Comparison of ENCODE assay signal across 8 cellular contexts in genomic region chr17:28646039-28646754, GRCh38. TPM values are rescaled to one million over a fixed set of nuclear protein-coding genes. Genes with fewer than 3 reads are reported as not detected.
DNase-seq lines count a peak whose midpoint lies in the region; ATAC-seq and TF ChIP-seq lines count a peak whose summit lies in the region.

No MANE protein-coding gene starts in this region.

- H3K36me3 ChIP-seq in right atrium auricular region (peaks cover 30% of the 10 kb centered on the region), mammary epithelial cell (ENCODE audit: insufficient read depth, low read length) (peaks cover 14% of the 10 kb centered on the region), muscle layer of duodenum (ENCODE audit: control insufficient read depth in 1 of 2, insufficient read depth in 2 of 2, low read length in 2 of 2) (peaks cover 13 to 29% of the 10 kb centered on the region in 2 donors), aorta (ENCODE audit: control insufficient read depth in 1 of 2, insufficient read depth in 2 of 2, low read length in 1 of 2) (peaks cover 0 to 5% of the 10 kb centered on the region in 2 donors)

- no peaks in the 10 kb centered on the region for H4K20me1 ChIP-seq in mammary epithelial cell (ENCODE audit: insufficient read depth, low read length)

- peak overlapping the region; percentile 28 for H3K4me2 ChIP-seq in mammary epithelial cell (ENCODE audit: insufficient read depth, low read depth, low read length)

- H3K9me3 ChIP-seq in right atrium auricular region = no peaks in the 10 kb centered on the region
- no peaks in the 10 kb centered on the region for H3K9me3 ChIP-seq in mammary epithelial cell (replicated peaks; ENCODE audit: insufficient read depth, low read length)
- H3K9me3 ChIP-seq in muscle layer of duodenum (ENCODE audit: control insufficient read depth in 1 of 2, low read length in 2 of 2) = no peaks in the 10 kb centered on the region
- no peaks in the 10 kb centered on the region for H3K9me3 ChIP-seq in aorta (ENCODE audit: control insufficient read depth, low read length)

- H3K4me1 ChIP-seq in right atrium auricular region (peaks cover 0 to 43% of the 10 kb centered on the region in 2 donors), mammary epithelial cell (ENCODE audit: insufficient read depth, low read length) (peaks cover 17% of the 10 kb centered on the region), muscle layer of duodenum (ENCODE audit: control insufficient read depth in 1 of 2, insufficient read depth in 2 of 2, low read length in 2 of 2) (peaks cover 18 to 31% of the 10 kb centered on the region in 2 donors), aorta (ENCODE audit: control insufficient read depth in 1 of 2, insufficient read depth in 2 of 2, low read length in 2 of 2) (no peaks in the 10 kb centered on the region)

- intact Hi-C loops in Right ventricle myocardium inferior (cut with DNase I) (loop anchor here (5.0 kb wide), 2 partner anchors 61 to 306 kb away; partner anchors contain the start of gene PHF12), mammary epithelial cell (cut with micrococcal nuclease) (loop anchor here (2.0 to 10.0 kb wide), 2 partner anchors 73 to 259 kb away; partner anchors contain the start of genes DHRS13 and RPL23A), aorta (cut with DNase I) (no loop called here)

- DNase-seq in right atrium auricular region (ENCODE audit: low spot score) = no peak
- DNase-seq in Right ventricle myocardium inferior (ENCODE audit: missing footprints) = no peak
- DNase-seq in mammary epithelial cell = no peak
- no peak for DNase-seq in aorta
- no peak for DNase-seq in activated CD4-positive, CD25-positive, alpha-beta regulatory T cell (lab: John Stamatoyannopoulos, UW)

- dilution Hi-C loops in mammary epithelial cell (cut with HindIII; ENCODE audit: low sequenced_read_pairs) = no loop called here

- peak overlapping the region; percentile 91 to 97 for H3K27ac ChIP-seq in right atrium auricular region
- H3K27ac ChIP-seq in mammary epithelial cell (ENCODE audit: insufficient read depth, low read depth, low read length) = peak overlapping the region; percentile 51
- peak overlapping the region; percentile 92 for H3K27ac ChIP-seq in muscle layer of duodenum (ENCODE audit: low read length)
- H3K27ac ChIP-seq in aorta (ENCODE audit: low read depth in 1 of 2, low read length in 2 of 2) = peak overlapping the region; percentile 70 to 84

- in situ Hi-C loops in mammary epithelial cell (cut with MboI; ENCODE audit: low sequenced_read_pairs in 2 of 2) = loop anchor here in 1 of 2 donors (10.0 kb wide), 1 partner anchor 61 kb away; no protein-coding TSS in a partner anchor

- peak overlapping the region; percentile 55 for H2AFZ ChIP-seq in mammary epithelial cell (ENCODE audit: low read depth, low read length)

- H3K27me3 ChIP-seq in right atrium auricular region (no peaks in the 10 kb centered on the region), mammary epithelial cell (ENCODE audit: insufficient read depth, low read length) (no peaks in the 10 kb centered on the region), muscle layer of duodenum (ENCODE audit: low read depth, low read length) (no peaks in the 10 kb centered on the region), aorta (ENCODE audit: control insufficient read depth in 1 of 2, insufficient read depth in 2 of 2, low read length in 1 of 2) (no peaks in the 10 kb centered on the region)

- peak overlapping the region; percentile 21 for H3K9ac ChIP-seq in mammary epithelial cell (ENCODE audit: insufficient read depth, low read length)

- ATAC-seq in Right ventricle myocardium inferior (no peak), aorta (ENCODE audit: low FRiP score) (no peak), GM21737 (IDR thresholded peaks at IDR 0.05; ENCODE audit: unreplicated experiment) (no peak), HG02678 (IDR thresholded peaks at IDR 0.05; ENCODE audit: unreplicated experiment) (no peak)

- TF ChIP-seq CTCF in right atrium auricular region (IDR thresholded peaks at IDR 0.05) = no peak
- TF ChIP-seq CTCF in mammary epithelial cell (conservative IDR thresholded peaks at IDR 0.05 in 1 of 2, IDR thresholded peaks at IDR 0.05 in 1 of 2; ENCODE audit: extremely low read depth in 1 of 2, insufficient read depth in 1 of 2, low read depth in 1 of 2, low read length in 2 of 2) = no peak

- WGBS in mammary epithelial cell (ENCODE audit: low coverage, missing lambda C conversion rate) = 59% methylated on average over 11 of the region's 12 CpGs
- 69 to 72% methylated on average over 12 of the region's 12 CpGs for WGBS in aorta, 2 donors

- H3K4me3 ChIP-seq in right atrium auricular region (peak overlapping the region; percentile 18), mammary epithelial cell (replicated peaks in 1 of 3; ENCODE audit: insufficient read depth in 1 of 3, low read depth in 2 of 3, low read length in 3 of 3) (no peak overlapping the region), muscle layer of duodenum (ENCODE audit: low read depth in 1 of 2, low read length in 2 of 2) (peak overlapping the region; percentile 66 to 94), aorta (ENCODE audit: low read length in 2 of 2) (no peak overlapping the region)

- CTCF ChIA-PET in mammary epithelial cell (lab: Charles Lee; ENCODE audit: low non-redundant PET) = no interaction called here

- BruUV-seq in mammary epithelial cell (replicated peaks; lab: Mats Ljungman, UMichigan) = no TSS peak

- peaks cover 43% of the 10 kb centered on the region for H3K79me2 ChIP-seq in mammary epithelial cell (ENCODE audit: insufficient read depth, low read length)

RNA-seq across cellular contexts. Expression of gene BLTP2, which starts 1.2 kb away (rescaled TPM):
- 10 to 100 TPM; 62.5 to 70.3 TPM for total RNA-seq in right atrium auricular region
- total RNA-seq in Right ventricle myocardium inferior = 78.6 TPM
- total RNA-seq in mammary epithelial cell = 100 to 1,000 TPM; 117 to 124 TPM
- 101 TPM for polyA plus RNA-seq in mammary epithelial cell
- 262 TPM for polyA minus RNA-seq in mammary epithelial cell
- total RNA-seq in aorta = 100 to 1,000 TPM; 100 to 135 TPM
- polyA plus RNA-seq in aorta = 10 to 100 TPM; 27.7 to 27.8 TPM

RNA-seq across cellular contexts. Expression of gene SDF2, which starts 15.5 kb away (rescaled TPM):
- total RNA-seq in right atrium auricular region = 10 to 100 TPM; 23.0 to 32.5 TPM
- 31.5 TPM for total RNA-seq in Right ventricle myocardium inferior
- 10 to 100 TPM; 37.7 to 37.8 TPM for total RNA-seq in mammary epithelial cell
- polyA plus RNA-seq in mammary epithelial cell = 68.3 TPM
- 33.9 TPM for polyA minus RNA-seq in mammary epithelial cell
- total RNA-seq in aorta = 10 to 100 TPM; 34.8 to 40.8 TPM
- 10 to 100 TPM; 36.7 to 51.5 TPM for polyA plus RNA-seq in aorta

RNA-seq across cellular contexts. Expression of gene SUPT6H, which starts 15.8 kb away (rescaled TPM):
- total RNA-seq in right atrium auricular region (10 to 100 TPM; 28.5 to 45.4 TPM), Right ventricle myocardium inferior (41.0 TPM), mammary epithelial cell (10 to 100 TPM; 51.7 to 78.9 TPM), aorta (10 to 100 TPM; 73.1 to 81.2 TPM)
- polyA plus RNA-seq in mammary epithelial cell (27.3 TPM), aorta (10 to 100 TPM; 22.5 to 41.0 TPM)
- 64.7 TPM for polyA minus RNA-seq in mammary epithelial cell

RNA-seq across cellular contexts. Expression of gene RSKR, which starts 32.2 kb away (rescaled TPM):
- total RNA-seq in right atrium auricular region = 1 to 10 TPM; 1.3 to 1.8 TPM
- total RNA-seq in Right ventricle myocardium inferior = 5.0 TPM
- total RNA-seq in mammary epithelial cell = 10 to 100 TPM in 1 of 2 donors, 1 to 10 TPM in 1; 3.0 to 12.2 TPM
- polyA plus RNA-seq in mammary epithelial cell = 3.4 TPM
- polyA minus RNA-seq in mammary epithelial cell = 20.5 TPM
- total RNA-seq in aorta = 10 to 100 TPM in 1 of 2 donors, 1 to 10 TPM in 1; 6.3 to 15.7 TPM
- polyA plus RNA-seq in aorta = 1 to 10 TPM in 1 of 2 donors, under 1 TPM in 1; 0.13 to 3.0 TPM

RNA-seq across cellular contexts. Expression of gene SPAG5, which starts 47.4 kb away (rescaled TPM):
- total RNA-seq in right atrium auricular region = 1 to 10 TPM in 1 of 2 donors, under 1 TPM in 1; 0.98 to 1.1 TPM
- 1.6 TPM for total RNA-seq in Right ventricle myocardium inferior
- 10 to 100 TPM in 1 of 2 donors, 1 to 10 TPM in 1; 2.5 to 38.9 TPM for total RNA-seq in mammary epithelial cell
- polyA plus RNA-seq in mammary epithelial cell = 41.4 TPM
- 88.4 TPM for polyA minus RNA-seq in mammary epithelial cell
- total RNA-seq in aorta = 1 to 10 TPM; 2.2 to 3.6 TPM
- 1 to 10 TPM; 1.6 to 4.3 TPM for polyA plus RNA-seq in aorta

Comparison
In these comparisons a context has a peak if more than half of its experiments do, and no peak if none do; other contexts are left out.
1. H3K4me3 ChIP-seq: peak in right atrium auricular region (2 of 2) and muscle layer of duodenum (2 of 2); none in mammary epithelial cell (0 of 3) and aorta (0 of 2).
2. intact Hi-C loops: an anchor here in Right ventricle myocardium inferior (5.0 kb wide) and mammary epithelial cell (2.0 to 10.0 kb wide); none called in aorta.
3. Peak in every context shown above with its lines, with median percentiles within 50 percentile points of each other: H3K27ac ChIP-seq.